ENCODE assay signal across 2 cellular contexts in the genomic region with DNA sequence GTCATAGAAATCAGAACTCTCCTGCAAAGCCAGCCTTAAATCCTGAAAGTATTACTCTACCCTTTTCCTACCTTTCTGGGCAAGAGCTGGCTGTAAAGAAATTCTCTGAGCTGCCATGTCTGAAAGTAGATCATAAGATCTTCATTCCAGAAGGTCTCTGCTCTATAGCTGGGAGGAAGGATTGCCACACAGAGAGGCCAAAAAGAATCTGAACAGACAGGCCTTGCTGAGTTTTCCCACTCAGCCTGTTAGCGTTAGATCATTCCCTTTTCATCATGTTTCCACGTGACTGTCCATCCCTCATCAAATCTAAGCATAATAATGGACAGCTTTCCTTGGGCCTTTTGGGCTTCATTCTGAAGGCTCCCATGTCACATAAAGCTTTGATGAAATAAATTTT.
TF ChIP-seq lines count a peak whose summit lies in the region.

No MANE protein-coding gene starts in this region.

TF ChIP-seq in GM23338, 12 proteins besides CTCF, POLR2A, EP300 and RAD21:
- TF ChIP-seq ZNF331 (CRISPR knock-in tag; IDR thresholded peaks at IDR 0.05; ENCODE audit: low read depth) (no peak), EZH2phosphoT487 (IDR thresholded peaks at IDR 0.05; ENCODE audit: unreplicated experiment) (no peak), POLR2AphosphoS5 (IDR thresholded peaks at IDR 0.05; ENCODE audit: low read depth) (no peak), ZNF114 (CRISPR knock-in tag; IDR thresholded peaks at IDR 0.05) (no peak), JUNB (IDR thresholded peaks at IDR 0.05; ENCODE audit: unreplicated experiment) (no peak), STAT1 (IDR thresholded peaks at IDR 0.05; ENCODE audit: unreplicated experiment) (no peak), EZH2 (IDR thresholded peaks at IDR 0.05; ENCODE audit: low read depth, unreplicated experiment) (no peak)
- TF ChIP-seq, protein P1, sequence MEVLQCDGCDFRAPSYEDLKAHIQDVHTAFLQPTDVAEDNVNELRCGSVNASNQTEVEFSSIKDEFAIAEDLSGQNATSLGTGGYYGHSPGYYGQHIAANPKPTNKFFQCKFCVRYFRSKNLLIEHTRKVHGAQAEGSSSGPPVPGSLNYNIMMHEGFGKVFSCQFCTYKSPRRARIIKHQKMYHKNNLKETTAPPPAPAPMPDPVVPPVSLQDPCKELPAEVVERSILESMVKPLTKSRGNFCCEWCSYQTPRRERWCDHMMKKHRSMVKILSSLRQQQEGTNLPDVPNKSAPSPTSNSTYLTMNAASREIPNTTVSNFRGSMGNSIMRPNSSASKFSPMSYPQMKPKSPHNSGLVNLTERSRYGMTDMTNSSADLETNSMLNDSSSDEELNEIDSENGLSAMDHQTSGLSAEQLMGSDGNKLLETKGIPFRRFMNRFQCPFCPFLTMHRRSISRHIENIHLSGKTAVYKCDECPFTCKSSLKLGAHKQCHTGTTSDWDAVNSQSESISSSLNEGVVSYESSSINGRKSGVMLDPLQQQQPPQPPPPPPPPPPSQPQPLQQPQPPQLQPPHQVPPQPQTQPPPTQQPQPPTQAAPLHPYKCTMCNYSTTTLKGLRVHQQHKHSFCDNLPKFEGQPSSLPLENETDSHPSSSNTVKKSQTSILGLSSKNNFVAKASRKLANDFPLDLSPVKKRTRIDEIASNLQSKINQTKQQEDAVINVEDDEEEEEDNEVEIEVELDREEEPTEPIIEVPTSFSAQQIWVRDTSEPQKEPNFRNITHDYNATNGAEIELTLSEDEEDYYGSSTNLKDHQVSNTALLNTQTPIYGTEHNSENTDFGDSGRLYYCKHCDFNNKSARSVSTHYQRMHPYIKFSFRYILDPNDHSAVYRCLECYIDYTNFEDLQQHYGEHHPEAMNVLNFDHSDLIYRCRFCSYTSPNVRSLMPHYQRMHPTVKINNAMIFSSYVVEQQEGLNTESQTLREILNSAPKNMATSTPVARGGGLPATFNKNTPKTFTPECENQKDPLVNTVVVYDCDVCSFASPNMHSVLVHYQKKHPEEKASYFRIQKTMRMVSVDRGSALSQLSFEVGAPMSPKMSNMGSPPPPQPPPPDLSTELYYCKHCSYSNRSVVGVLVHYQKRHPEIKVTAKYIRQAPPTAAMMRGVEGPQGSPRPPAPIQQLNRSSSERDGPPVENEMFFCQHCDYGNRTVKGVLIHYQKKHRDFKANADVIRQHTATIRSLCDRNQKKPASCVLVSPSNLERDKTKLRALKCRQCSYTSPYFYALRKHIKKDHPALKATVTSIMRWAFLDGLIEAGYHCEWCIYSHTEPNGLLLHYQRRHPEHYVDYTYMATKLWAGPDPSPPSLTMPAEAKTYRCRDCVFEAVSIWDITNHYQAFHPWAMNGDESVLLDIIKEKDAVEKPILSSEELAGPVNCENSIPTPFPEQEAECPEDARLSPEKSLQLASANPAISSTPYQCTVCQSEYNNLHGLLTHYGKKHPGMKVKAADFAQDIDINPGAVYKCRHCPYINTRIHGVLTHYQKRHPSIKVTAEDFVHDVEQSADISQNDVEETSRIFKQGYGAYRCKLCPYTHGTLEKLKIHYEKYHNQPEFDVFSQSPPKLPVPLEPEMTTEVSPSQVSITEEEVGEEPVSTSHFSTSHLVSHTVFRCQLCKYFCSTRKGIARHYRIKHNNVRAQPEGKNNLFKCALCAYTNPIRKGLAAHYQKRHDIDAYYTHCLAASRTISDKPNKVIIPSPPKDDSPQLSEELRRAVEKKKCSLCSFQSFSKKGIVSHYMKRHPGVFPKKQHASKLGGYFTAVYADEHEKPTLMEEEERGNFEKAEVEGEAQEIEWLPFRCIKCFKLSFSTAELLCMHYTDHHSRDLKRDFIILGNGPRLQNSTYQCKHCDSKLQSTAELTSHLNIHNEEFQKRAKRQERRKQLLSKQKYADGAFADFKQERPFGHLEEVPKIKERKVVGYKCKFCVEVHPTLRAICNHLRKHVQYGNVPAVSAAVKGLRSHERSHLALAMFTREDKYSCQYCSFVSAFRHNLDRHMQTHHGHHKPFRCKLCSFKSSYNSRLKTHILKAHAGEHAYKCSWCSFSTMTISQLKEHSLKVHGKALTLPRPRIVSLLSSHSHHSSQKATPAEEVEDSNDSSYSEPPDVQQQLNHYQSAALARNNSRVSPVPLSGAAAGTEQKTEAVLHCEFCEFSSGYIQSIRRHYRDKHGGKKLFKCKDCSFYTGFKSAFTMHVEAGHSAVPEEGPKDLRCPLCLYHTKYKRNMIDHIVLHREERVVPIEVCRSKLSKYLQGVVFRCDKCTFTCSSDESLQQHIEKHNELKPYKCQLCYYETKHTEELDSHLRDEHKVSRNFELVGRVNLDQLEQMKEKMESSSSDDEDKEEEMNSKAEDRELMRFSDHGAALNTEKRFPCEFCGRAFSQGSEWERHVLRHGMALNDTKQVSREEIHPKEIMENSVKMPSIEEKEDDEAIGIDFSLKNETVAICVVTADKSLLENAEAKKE (CRISPR knock-in tag; IDR thresholded peaks at IDR 0.05) = no peak
- TF ChIP-seq, protein P2, sequence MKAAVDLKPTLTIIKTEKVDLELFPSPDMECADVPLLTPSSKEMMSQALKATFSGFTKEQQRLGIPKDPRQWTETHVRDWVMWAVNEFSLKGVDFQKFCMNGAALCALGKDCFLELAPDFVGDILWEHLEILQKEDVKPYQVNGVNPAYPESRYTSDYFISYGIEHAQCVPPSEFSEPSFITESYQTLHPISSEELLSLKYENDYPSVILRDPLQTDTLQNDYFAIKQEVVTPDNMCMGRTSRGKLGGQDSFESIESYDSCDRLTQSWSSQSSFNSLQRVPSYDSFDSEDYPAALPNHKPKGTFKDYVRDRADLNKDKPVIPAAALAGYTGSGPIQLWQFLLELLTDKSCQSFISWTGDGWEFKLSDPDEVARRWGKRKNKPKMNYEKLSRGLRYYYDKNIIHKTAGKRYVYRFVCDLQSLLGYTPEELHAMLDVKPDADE (IDR thresholded peaks at IDR 0.05) = no peak
- TF ChIP-seq, protein P3, sequence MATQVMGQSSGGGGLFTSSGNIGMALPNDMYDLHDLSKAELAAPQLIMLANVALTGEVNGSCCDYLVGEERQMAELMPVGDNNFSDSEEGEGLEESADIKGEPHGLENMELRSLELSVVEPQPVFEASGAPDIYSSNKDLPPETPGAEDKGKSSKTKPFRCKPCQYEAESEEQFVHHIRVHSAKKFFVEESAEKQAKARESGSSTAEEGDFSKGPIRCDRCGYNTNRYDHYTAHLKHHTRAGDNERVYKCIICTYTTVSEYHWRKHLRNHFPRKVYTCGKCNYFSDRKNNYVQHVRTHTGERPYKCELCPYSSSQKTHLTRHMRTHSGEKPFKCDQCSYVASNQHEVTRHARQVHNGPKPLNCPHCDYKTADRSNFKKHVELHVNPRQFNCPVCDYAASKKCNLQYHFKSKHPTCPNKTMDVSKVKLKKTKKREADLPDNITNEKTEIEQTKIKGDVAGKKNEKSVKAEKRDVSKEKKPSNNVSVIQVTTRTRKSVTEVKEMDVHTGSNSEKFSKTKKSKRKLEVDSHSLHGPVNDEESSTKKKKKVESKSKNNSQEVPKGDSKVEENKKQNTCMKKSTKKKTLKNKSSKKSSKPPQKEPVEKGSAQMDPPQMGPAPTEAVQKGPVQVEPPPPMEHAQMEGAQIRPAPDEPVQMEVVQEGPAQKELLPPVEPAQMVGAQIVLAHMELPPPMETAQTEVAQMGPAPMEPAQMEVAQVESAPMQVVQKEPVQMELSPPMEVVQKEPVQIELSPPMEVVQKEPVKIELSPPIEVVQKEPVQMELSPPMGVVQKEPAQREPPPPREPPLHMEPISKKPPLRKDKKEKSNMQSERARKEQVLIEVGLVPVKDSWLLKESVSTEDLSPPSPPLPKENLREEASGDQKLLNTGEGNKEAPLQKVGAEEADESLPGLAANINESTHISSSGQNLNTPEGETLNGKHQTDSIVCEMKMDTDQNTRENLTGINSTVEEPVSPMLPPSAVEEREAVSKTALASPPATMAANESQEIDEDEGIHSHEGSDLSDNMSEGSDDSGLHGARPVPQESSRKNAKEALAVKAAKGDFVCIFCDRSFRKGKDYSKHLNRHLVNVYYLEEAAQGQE (IDR thresholded peaks at IDR 0.05; ENCODE audit: unreplicated experiment) = no peak

TF ChIP-seq in HepG2, 621 proteins besides CTCF, POLR2A, EP300 and RAD21:
- TF ChIP-seq FOXK2 (IDR thresholded peaks at IDR 0.05) (no peak), ZNF883 (CRISPR knock-in tag; IDR thresholded peaks at IDR 0.05; ENCODE audit: not compliant biosample characterization) (no peak), PCBP1 (IDR thresholded peaks at IDR 0.05; ENCODE audit: borderline replicate concordance, low read depth, low read length) (no peak)
